Comparison of ENCODE assay signal across 2 cellular contexts in genomic region chr18:62420513-62421209, GRCh38.
A peak's percentile ranks its signal among the peaks of the same experiment; 100 is the strongest.
TF ChIP-seq lines count a peak whose summit lies in the region.

No MANE protein-coding gene starts in this region.

TF ChIP-seq in A549, 52 proteins besides CTCF, POLR2A, EP300 and RAD21 (continued from another document):
- TF ChIP-seq JUNB (IDR thresholded peaks at IDR 0.05): 0 out of 2 replicates have a peak, but pooled peaks have one; percentile 12
- no peak for TF ChIP-seq NFE2L2 (conservative IDR thresholded peaks at IDR 0.05; ENCODE audit: low read length)
- no peak for TF ChIP-seq JUN (IDR thresholded peaks at IDR 0.05)
- no peak for TF ChIP-seq USF2 (IDR thresholded peaks at IDR 0.05)
- peak; percentile 15; the same call in 1 of the 2 replicates for TF ChIP-seq FOSL2 (IDR thresholded peaks at IDR 0.05)
- TF ChIP-seq FOSL2 (CRISPR knock-in tag; IDR thresholded peaks at IDR 0.05): peak; percentile 73
- TF ChIP-seq CEBPB (IDR thresholded peaks at IDR 0.05): no peak

TF ChIP-seq in K562, 482 proteins besides CTCF, POLR2A, EP300 and RAD21:
- TF ChIP-seq ZNF639 (CRISPR knock-in tag; conservative IDR thresholded peaks at IDR 0.05 in 1 of 2, IDR thresholded peaks at IDR 0.05 in 1 of 2): 0 out of 4 replicates have a peak, but pooled peaks of 1 of the 2 experiments have one; percentile 29
- no peak for TF ChIP-seq BRCA1 (IDR thresholded peaks at IDR 0.05)
- TF ChIP-seq BRCA1 (CRISPR knock-in tag; IDR thresholded peaks at IDR 0.05): no peak
- TF ChIP-seq E2F6 (IDR thresholded peaks at IDR 0.05; ENCODE audit: borderline replicate concordance in 1 of 2, extremely low read depth in 1 of 2, insufficient read depth in 1 of 2, insufficient read length in 1 of 2, low read depth in 1 of 2, low read length in 1 of 2, poor library complexity in 1 of 2, severe bottlenecking in 1 of 2): peak in 1 of 2 experiments; percentile 20
- TF ChIP-seq SREBF2 (CRISPR knock-in tag; IDR thresholded peaks at IDR 0.05): no peak
- TF ChIP-seq ZNF707 (CRISPR knock-in tag; conservative IDR thresholded peaks at IDR 0.05): no peak
- TF ChIP-seq JUND (IDR thresholded peaks at IDR 0.05; ENCODE audit: borderline replicate concordance, low read depth, low read length): peak; percentile 95
- peak; percentile 92 for TF ChIP-seq JUND (tag; IDR thresholded peaks at IDR 0.05; ENCODE audit: borderline replicate concordance, low read depth, low read length)
- TF ChIP-seq NRF1 (conservative IDR thresholded peaks at IDR 0.05 in 1 of 2, IDR thresholded peaks at IDR 0.05 in 1 of 2): peak in 1 of 2 experiments; percentile 29; a peak in 1 of 4 replicates
- 0 out of 2 replicates have a peak, but pooled peaks have one; percentile 50 for TF ChIP-seq LCOR (CRISPR knock-in tag; IDR thresholded peaks at IDR 0.05)
- no peak for TF ChIP-seq ZNF197 (CRISPR knock-in tag; IDR thresholded peaks at IDR 0.05; ENCODE audit: low read depth)
- no peak for TF ChIP-seq SIX5 (IDR thresholded peaks at IDR 0.05; ENCODE audit: borderline replicate concordance in 1 of 2, insufficient read depth in 1 of 2, low read depth in 1 of 2, low read length in 2 of 2)
- TF ChIP-seq SMARCA4 (IDR thresholded peaks at IDR 0.05): peak; percentile 79
- no peak for TF ChIP-seq NCOA4 (IDR thresholded peaks at IDR 0.05; ENCODE audit: partially characterized antibody)
- TF ChIP-seq TEAD4 (IDR thresholded peaks at IDR 0.05; ENCODE audit: low read length): peak; percentile 36; the same call in 1 of the 2 replicates
- TF ChIP-seq TEAD4 (CRISPR knock-in tag; IDR thresholded peaks at IDR 0.05; ENCODE audit: borderline replicate concordance): no peak
- peak; percentile 72; the same call in 1 of the 2 replicates for TF ChIP-seq SMARCE1 (IDR thresholded peaks at IDR 0.05)
- no peak for TF ChIP-seq ZNF77 (CRISPR knock-in tag; IDR thresholded peaks at IDR 0.05)
- 0 out of 2 replicates have a peak, but pooled peaks have one; percentile 21 for TF ChIP-seq GABPA (tag; conservative IDR thresholded peaks at IDR 0.05; ENCODE audit: low read depth)
- TF ChIP-seq DPF2 (IDR thresholded peaks at IDR 0.05): peak; percentile 82
- peak; percentile 34; the same call in 1 of the 2 replicates for TF ChIP-seq CXXC5 (CRISPR knock-in tag; IDR thresholded peaks at IDR 0.05)
- TF ChIP-seq ATF3 (IDR thresholded peaks at IDR 0.05): peak; percentile 86
- TF ChIP-seq ATF3 (CRISPR knock-in tag; conservative IDR thresholded peaks at IDR 0.05): no peak
- TF ChIP-seq CBFA2T2 (conservative IDR thresholded peaks at IDR 0.05): 0 out of 2 replicates have a peak, but pooled peaks have one; percentile 20
- peak in 1 of 2 experiments; percentile 19; a peak in 1 of 4 replicates for TF ChIP-seq TRIM24 (IDR thresholded peaks at IDR 0.05)
- no peak for TF ChIP-seq SMARCB1 (IDR thresholded peaks at IDR 0.05; ENCODE audit: insufficient read length, low read depth)
- TF ChIP-seq CREM (IDR thresholded peaks at IDR 0.05; ENCODE audit: low read depth): 0 out of 2 replicates have a peak, but pooled peaks have one; percentile 12
- no peak for TF ChIP-seq PHTF2 (CRISPR knock-in tag; IDR thresholded peaks at IDR 0.05)
- TF ChIP-seq ELF1 (tag; IDR thresholded peaks at IDR 0.05): peak; percentile 52; the same call in 1 of the 2 replicates
- TF ChIP-seq FOSL1 (tag; conservative IDR thresholded peaks at IDR 0.05): peak; percentile 89
- peak; percentile 51; the same call in 1 of the 2 replicates for TF ChIP-seq TCF3 (CRISPR knock-in tag; IDR thresholded peaks at IDR 0.05)
- peak; percentile 45 for TF ChIP-seq VEZF1 (CRISPR knock-in tag; IDR thresholded peaks at IDR 0.05)
- TF ChIP-seq NUFIP1 (IDR thresholded peaks at IDR 0.05; ENCODE audit: partially characterized antibody): no peak
- peak; percentile 27 for TF ChIP-seq FOS (IDR thresholded peaks at IDR 0.05; ENCODE audit: extremely low read depth, insufficient read length)
- TF ChIP-seq SAP30 (IDR thresholded peaks at IDR 0.05; ENCODE audit: borderline replicate concordance, insufficient read depth, low read depth, low read length, poor library complexity, severe bottlenecking): no peak
- TF ChIP-seq ZC3H11A (IDR thresholded peaks at IDR 0.05; ENCODE audit: low read depth, low read length): no peak
- TF ChIP-seq NR2C1 (IDR thresholded peaks at IDR 0.05): no peak
- TF ChIP-seq NR2C1 (tag; IDR thresholded peaks at IDR 0.05): no peak
- no peak for TF ChIP-seq REST (CRISPR knock-in tag; IDR thresholded peaks at IDR 0.05; ENCODE audit: low read depth)
- peak; percentile 7; the same call in 1 of the 2 replicates for TF ChIP-seq NCOR1 (IDR thresholded peaks at IDR 0.05)
- TF ChIP-seq JUN (IDR thresholded peaks at IDR 0.05; ENCODE audit: borderline replicate concordance, low read depth, low read length): peak; percentile 82
- no peak for TF ChIP-seq JUN (CRISPR knock-in tag; IDR thresholded peaks at IDR 0.05; ENCODE audit: borderline replicate concordance)
- TF ChIP-seq ZFP36 (IDR thresholded peaks at IDR 0.05; ENCODE audit: low read depth, low read length, partially characterized antibody): no peak
- TF ChIP-seq LEF1 (IDR thresholded peaks at IDR 0.05): 0 out of 2 replicates have a peak, but pooled peaks have one; percentile 40
- TF ChIP-seq ARID1B (IDR thresholded peaks at IDR 0.05): peak; percentile 76
- peak; percentile 58 for TF ChIP-seq CBFA2T3 (IDR thresholded peaks at IDR 0.05)
- TF ChIP-seq ARID3A (IDR thresholded peaks at IDR 0.05; ENCODE audit: borderline replicate concordance, low read depth, low read length): peak; percentile 46; the same call in 1 of the 2 replicates
- TF ChIP-seq ATF1 (CRISPR knock-in tag; IDR thresholded peaks at IDR 0.05): no peak
- TF ChIP-seq ATF1 (tag; IDR thresholded peaks at IDR 0.05): peak; percentile 20; the same call in 1 of the 2 replicates
- no peak for TF ChIP-seq HNRNPLL (IDR thresholded peaks at IDR 0.05; ENCODE audit: low read depth, low read length, poor library complexity, severe bottlenecking)
- peak; percentile 17; the same call in 1 of the 2 replicates for TF ChIP-seq TAL1 (IDR thresholded peaks at IDR 0.05)
- 0 out of 4 replicates have a peak, but pooled peaks of 1 of the 2 experiments have one; percentile 24 for TF ChIP-seq FOXK2 (conservative IDR thresholded peaks at IDR 0.05 in 1 of 2, IDR thresholded peaks at IDR 0.05 in 1 of 2; ENCODE audit: low read depth in 2 of 2)
- peak; percentile 23; the same call in 1 of the 2 replicates for TF ChIP-seq SMARCC2 (IDR thresholded peaks at IDR 0.05; ENCODE audit: low read depth)
- TF ChIP-seq HMBOX1 (IDR thresholded peaks at IDR 0.05): peak; percentile 14; the same call in 1 of the 2 replicates
- TF ChIP-seq PTBP1 (IDR thresholded peaks at IDR 0.05; ENCODE audit: low read depth, low read length): no peak
TF ChIP-seq in K562: peak in this region for 31.
